13 cellular contexts compared by ENCODE assay signal in the genomic region with DNA sequence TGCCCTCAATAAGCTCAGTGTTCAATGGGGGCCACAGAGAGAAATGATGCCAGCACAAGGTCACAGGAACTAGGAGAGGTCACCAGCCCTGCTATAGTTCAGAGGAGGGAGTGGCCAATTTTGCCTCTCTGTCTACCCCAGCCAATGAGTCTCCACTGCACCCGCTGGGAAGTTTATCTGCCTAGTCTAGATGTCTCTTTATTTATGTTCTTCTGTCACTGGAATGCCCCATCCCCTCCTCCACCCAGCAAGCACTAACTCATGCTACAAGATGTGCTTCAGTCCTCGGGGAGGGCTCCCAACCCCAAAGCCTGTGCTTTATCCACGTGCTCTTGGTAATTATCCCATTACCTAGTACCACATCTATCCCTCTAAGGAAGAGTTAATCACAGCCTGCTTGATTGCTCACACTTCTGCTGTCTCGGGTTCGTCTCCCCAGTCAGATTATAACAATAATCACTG. TPM values are rescaled to one million over a fixed set of nuclear protein-coding genes. Genes with fewer than 3 reads are reported as not detected.
DNase-seq lines count a peak whose midpoint lies in the region; ATAC-seq and TF ChIP-seq lines count a peak whose summit lies in the region.
"Had no signal": no experiment of that assay in that cellular context is flagged by ENCODE, and none has a peak within 500 bp of the region (broad histone marks: within the 10 kb centered on the region; RNA-seq: fewer than 3 reads in every experiment).

No MANE protein-coding gene starts in this region.

- peak overlapping the region; percentile 71 for H4K91ac ChIP-seq in IMR-90 (ENCODE audit: insufficient read depth, low read depth, low read length)

- peak overlapping the region; percentile 67 for H3K14ac ChIP-seq in IMR-90 (replicated peaks; ENCODE audit: low read depth, low read length)

- H3K56ac ChIP-seq in IMR-90 (ENCODE audit: extremely low read depth, insufficient read depth, low read length), result no peak overlapping the region

- H3K27me3 Mint-ChIP-seq in CD4-positive, alpha-beta T cell, result peaks cover 4% of the 10 kb centered on the region

- BruUV-seq in IMR-90 (replicated peaks; lab: Mats Ljungman, UMichigan), result no TSS peak

- H3K9me3 Mint-ChIP-seq in CD4-positive, alpha-beta T cell, result no peaks in the 10 kb centered on the region
- H3K9me3 Mint-ChIP-seq in stimulated activated effector memory CD8-positive, alpha-beta T cell treated with anti-CD3 and anti-CD28 coated beads, Interleukin-12 subunit alpha, Interleukin-12 subunit beta, amount 100 ng/mL, for 72 hours, result no peaks in the 10 kb centered on the region
- H3K9me3 Mint-ChIP-seq: natural killer cell treated with Interleukin-12 subunit alpha and Interleukin-12 subunit beta and Interleukin-15 and Interleukin-18, amount 100 ng/mL, for 72 hours had no signal

- peaks cover 16% of the 10 kb centered on the region for H3K4me1 ChIP-seq in IMR-90 (ENCODE audit: control insufficient read depth, insufficient read depth, low read length)
- peaks cover 5% of the 10 kb centered on the region for H3K4me1 ChIP-seq in ovary (ENCODE audit: insufficient read depth)

- TF ChIP-seq EP300 in ovary (IDR thresholded peaks at IDR 0.05), result no peak

- H2BK5ac ChIP-seq in IMR-90 (ENCODE audit: low read depth, low read length, poor library complexity, severe bottlenecking), result peak overlapping the region; percentile 86

- H3K27ac Mint-ChIP-seq in CD4-positive, alpha-beta T cell, result no peak overlapping the region
- H3K27ac Mint-ChIP-seq in stimulated activated effector memory CD8-positive, alpha-beta T cell treated with anti-CD3 and anti-CD28 coated beads, Interleukin-12 subunit alpha, Interleukin-12 subunit beta, amount 100 ng/mL, for 72 hours, result no peak overlapping the region
- H3K27ac Mint-ChIP-seq: CD14-positive monocyte had no signal

- peak overlapping the region; percentile 8; the same call in 1 of the 2 replicates for H3K4me2 ChIP-seq in IMR-90 (ENCODE audit: low read depth, low read length)

- peak overlapping the region; percentile 80; the same call in 1 of the 2 replicates for H3K23ac ChIP-seq in IMR-90 (ENCODE audit: low read depth, low read length)

- H3K27me3 ChIP-seq in CD4-positive, alpha-beta T cell (ENCODE audit: control insufficient read depth, insufficient read depth, low read length), result no peaks in the 10 kb centered on the region
- H3K27me3 ChIP-seq in IMR-90 (ENCODE audit: control insufficient read depth, insufficient read depth, low read length) (no peaks in the 10 kb centered on the region), ovary (no peaks in the 10 kb centered on the region)

- H3K4me1 Mint-ChIP-seq in CD4-positive, alpha-beta T cell (ENCODE audit: low read depth), result peaks cover 15% of the 10 kb centered on the region
- peaks cover 26% of the 10 kb centered on the region for H3K4me1 Mint-ChIP-seq in stimulated activated effector memory CD8-positive, alpha-beta T cell treated with anti-CD3 and anti-CD28 coated beads, Interleukin-12 subunit alpha, Interleukin-12 subunit beta, amount 100 ng/mL, for 72 hours

- peak overlapping the region; percentile 30 to 84; a peak in 3 of 4 replicates for H4K8ac ChIP-seq in IMR-90 (ENCODE audit: low read depth in 2 of 2, low read length in 2 of 2)

- H3K4me3 Mint-ChIP-seq in CD4-positive, alpha-beta T cell, result peak overlapping the region; percentile 2
- no peak overlapping the region for H3K4me3 Mint-ChIP-seq in stimulated activated effector memory CD8-positive, alpha-beta T cell treated with anti-CD3 and anti-CD28 coated beads, Interleukin-12 subunit alpha, Interleukin-12 subunit beta, amount 100 ng/mL, for 72 hours
- H3K4me3 Mint-ChIP-seq: CD14-positive monocyte; natural killer cell treated with Interleukin-12 subunit alpha and Interleukin-12 subunit beta and Interleukin-15 and Interleukin-18, amount 100 ng/mL, for 72 hours had no signal

- no peaks in the 10 kb centered on the region for H3K36me3 ChIP-seq in IMR-90 (ENCODE audit: control insufficient read depth, insufficient read depth, low read length)
- H3K36me3 ChIP-seq in ovary, result no peaks in the 10 kb centered on the region

- H3K9me3 ChIP-seq in CD4-positive, alpha-beta T cell (ENCODE audit: control insufficient read depth, low read length), result no peaks in the 10 kb centered on the region
- H3K9me3 ChIP-seq in IMR-90 (ENCODE audit: control insufficient read depth, insufficient read depth, low read length) (no peaks in the 10 kb centered on the region), ovary (no peaks in the 10 kb centered on the region)

- TF ChIP-seq POLR2A in IMR-90 (IDR thresholded peaks at IDR 0.05; ENCODE audit: low read depth, low read length) (0 out of 2 replicates have a peak, but pooled peaks have one; percentile 21), ovary (IDR thresholded peaks at IDR 0.05) (no peak)

- no peak for ATAC-seq in CD4-positive, alpha-beta T cell (ENCODE audit: poor library complexity)
- ATAC-seq in IMR-90 (ENCODE audit: low read depth) (peak; percentile 8), GM19455 (IDR thresholded peaks at IDR 0.05; ENCODE audit: unreplicated experiment) (no peak)
- no peak for ATAC-seq in stimulated activated effector memory CD8-positive, alpha-beta T cell treated with anti-CD3 and anti-CD28 coated beads, Interleukin-12 subunit alpha, Interleukin-12 subunit beta, amount 100 ng/mL, for 72 hours
- ATAC-seq: left cardiac atrium; natural killer cell treated with Interleukin-12 subunit alpha and Interleukin-12 subunit beta and Interleukin-15 and Interleukin-18, amount 100 ng/mL, for 72 hours had no signal

- DNase-seq in CD4-positive, alpha-beta T cell, result no peak
- DNase-seq in IMR-90 (peak; percentile 79), astrocyte of the spinal cord (ENCODE audit: low read depth, low spot score) (peak; percentile 75), left kidney (ENCODE audit: low read depth, low spot score) (peak; percentile 89), NCI-H2081 treated with DMSO at 0.1 percent for 48 hours (lab: John Stamatoyannopoulos, UW) (no peak), ovary (no peak)
- no peak for DNase-seq in stimulated activated effector memory CD8-positive, alpha-beta T cell treated with anti-CD3 and anti-CD28 coated beads, Interleukin-12 subunit alpha, Interleukin-12 subunit beta, amount 100 ng/mL, for 72 hours (ENCODE audit: low spot score in 2 of 2)
- DNase-seq: activated CD4-positive, CD25-positive, alpha-beta regulatory T cell treated with anti-CD3 and anti-CD28 coated beads, Interleukin-2, amount 50 U/mL, for 72 hours; left cardiac atrium had no signal

- H3K9ac ChIP-seq in IMR-90 (ENCODE audit: low read depth, low read length), result no peak overlapping the region

- peak overlapping the region; percentile 89 for H2BK120ac ChIP-seq in IMR-90 (ENCODE audit: low read depth, low read length)

- in situ Hi-C loops in IMR-90 (cut with MboI; ENCODE audit: low sequenced_read_pairs), result no loop called here
- in situ Hi-C loops in astrocyte of the spinal cord (cut with HindIII; ENCODE audit: low sequenced_read_pairs), result no loop called here

- H3K18ac ChIP-seq in IMR-90 (ENCODE audit: low read depth, low read length), result peak overlapping the region; percentile 42; the same call in 1 of the 2 replicates

- no peak for TF ChIP-seq RAD21 in IMR-90 (IDR thresholded peaks at IDR 0.05; ENCODE audit: low read length)

- H4K20me1 ChIP-seq in IMR-90 (ENCODE audit: insufficient read depth, low read length), result peaks cover 7% of the 10 kb centered on the region; the same call in 1 of the 2 replicates

- no peak overlapping the region for H3K27ac ChIP-seq in CD4-positive, alpha-beta T cell (ENCODE audit: low read depth, low read length)
- H3K27ac ChIP-seq in IMR-90 (ENCODE audit: insufficient read depth, low read length), result peak overlapping the region; percentile 60
- H3K27ac ChIP-seq in ovary, result no peak overlapping the region

- intact Hi-C loops in CD4-positive, alpha-beta T cell (cut with DNase I, micrococcal nuclease), result loop anchor here in 1 of 2 experiments (5.0 kb wide), 2 partner anchors 207 to 658 kb away; no protein-coding TSS in a partner anchor
- intact Hi-C loops in IMR-90 (cut with micrococcal nuclease), result no loop called here
- intact Hi-C loops in ovary (cut with DNase I), result no loop called here

- H3K9me1 ChIP-seq in IMR-90 (ENCODE audit: insufficient read depth, low read length), result peaks cover 16% of the 10 kb centered on the region

- H3K4ac ChIP-seq in IMR-90 (ENCODE audit: low read depth, low read length), result peak overlapping the region; percentile 99

- WGBS in IMR-90 (ENCODE audit: extremely low coverage in 2 of 2, insufficient read length in 1 of 2), 2 experiments, result 0% methylated on average over 2 of the region's 5 CpGs; no CpG with 5 or more reads in 1 of the 2 experiments
- WGBS in ovary, 3 donors, result 65 to 72% (median 71%) methylated on average over 5 of the region's 5 CpGs

- no peak for TF ChIP-seq CTCF in CD4-positive, alpha-beta T cell (IDR thresholded peaks at IDR 0.05)
- no peak for TF ChIP-seq CTCF in IMR-90 (conservative IDR thresholded peaks at IDR 0.05; ENCODE audit: low read depth, low read length)
- TF ChIP-seq CTCF in astrocyte of the spinal cord (IDR thresholded peaks at IDR 0.05; ENCODE audit: low read depth, low read length), result no peak
- TF ChIP-seq CTCF in ovary (IDR thresholded peaks at IDR 0.05), result no peak

- dilution Hi-C loops in IMR-90 (cut with HindIII; ENCODE audit: low sequenced_read_pairs, unreplicated experiment), result no loop called here

- POLR2A ChIA-PET in CD4-positive, alpha-beta T cell (lab: Charles Lee), result no interaction called here
- POLR2A ChIA-PET in IMR-90 (lab: Charles Lee; ENCODE audit: unreplicated experiment), result no interaction called here

- H3K4me3 ChIP-seq in IMR-90 (ENCODE audit: insufficient read depth, low read depth, low read length) (no peak overlapping the region), astrocyte of the spinal cord (ENCODE audit: low read depth, low read length) (no peak overlapping the region), ovary (no peak overlapping the region)

- peak overlapping the region; percentile 99 for H2AK5ac ChIP-seq in IMR-90 (ENCODE audit: low read depth, low read length)

- peak overlapping the region; percentile 50; the same call in 1 of the 2 replicates for H4K5ac ChIP-seq in IMR-90 (ENCODE audit: low read depth, low read length)

- CTCF ChIA-PET in CD4-positive, alpha-beta T cell (lab: Charles Lee), result no interaction called here
- CTCF ChIA-PET in IMR-90 (lab: Yijun Ruan, JAX), result interaction anchor here (0.5 kb wide), 1 partner anchor 1806 kb away, joined by 3 read pairs; no protein-coding TSS in a partner anchor

- H2AFZ ChIP-seq in IMR-90 (replicated peaks; ENCODE audit: low read length, poor library complexity), result peak overlapping the region; percentile 58

- no peak overlapping the region for H2AK9ac ChIP-seq in IMR-90 (replicated peaks; ENCODE audit: low read depth, low read length, poor library complexity)

- H2BK15ac ChIP-seq in IMR-90 (ENCODE audit: low read depth, low read length), result peak overlapping the region; percentile 84

- peaks cover 12 to 50% of the 10 kb centered on the region in 2 experiments for H3K79me1 ChIP-seq in IMR-90 (ENCODE audit: low read depth in 1 of 2, low read length in 2 of 2)

- H2BK20ac ChIP-seq in IMR-90 (ENCODE audit: low read depth, low read length), result peak overlapping the region; percentile 87

- H3K36me3 Mint-ChIP-seq in CD4-positive, alpha-beta T cell (ENCODE audit: low read depth), result peaks cover 3% of the 10 kb centered on the region
- peaks cover 9% of the 10 kb centered on the region for H3K36me3 Mint-ChIP-seq in stimulated activated effector memory CD8-positive, alpha-beta T cell treated with anti-CD3 and anti-CD28 coated beads, Interleukin-12 subunit alpha, Interleukin-12 subunit beta, amount 100 ng/mL, for 72 hours
- H3K36me3 Mint-ChIP-seq: natural killer cell treated with Interleukin-12 subunit alpha and Interleukin-12 subunit beta and Interleukin-15 and Interleukin-18, amount 100 ng/mL, for 72 hours had no signal

RNA-seq across cellular contexts. Expression of a gene that starts 4.1 kb away (rescaled TPM):
- 1 to 10 TPM; 1.5 to 1.7 TPM for total RNA-seq in CD4-positive, alpha-beta T cell
- total RNA-seq in IMR-90 (2012; rRNA removed) (10.0 and 11.1 TPM in 2 replicates), ovary (10 to 100 TPM in 6 of 7 donors, 1 to 10 TPM in 1; 9.4 to 27.0 (median 16.8) TPM)
- polyA plus RNA-seq in IMR-90 (2012; rRNA removed) (6.5 and 6.8 TPM in 2 replicates), ovary (10 to 100 TPM; 11.3 to 31.4 TPM)
- polyA plus RNA-seq in IMR-90 (2012; cell fraction: cytosol; rRNA removed), result 3.5 and 5.6 TPM in 2 replicates
- polyA plus RNA-seq in IMR-90 (2012; cell fraction: nucleus; rRNA removed; ENCODE audit: low replicate concordance), result 4.8 and 6.8 TPM in 2 replicates

RNA-seq across cellular contexts. Expression of a gene that starts 37.4 kb away (rescaled TPM):
- total RNA-seq in CD4-positive, alpha-beta T cell, result not detected
- not detected in 2 replicates for total RNA-seq in IMR-90 (2012; rRNA removed)
- polyA plus RNA-seq in IMR-90 (2012; rRNA removed), result not detected in 2 replicates
- 0.28 TPM in 1 of 2 replicates, not detected in the other for polyA plus RNA-seq in IMR-90 (2012; cell fraction: cytosol; rRNA removed)
- polyA plus RNA-seq in IMR-90 (2012; cell fraction: nucleus; rRNA removed; ENCODE audit: low replicate concordance), result 0.34 TPM in 1 of 2 replicates, not detected in the other
- total RNA-seq in ovary, result 10 to 100 TPM in 1 of 7 donors, 1 to 10 TPM in 6; 2.6 to 13.0 (median 7.6) TPM
- 10 to 100 TPM in 1 of 2 donors, 1 to 10 TPM in 1; 9.8 to 43.0 TPM for polyA plus RNA-seq in ovary
- total RNA-seq: glomerular endothelial cell; natural killer cell treated with Interleukin-12 subunit alpha and Interleukin-12 subunit beta and Interleukin-15 and Interleukin-18, amount 100 ng/mL, for 72 hours had no signal
- polyA plus RNA-seq: CD14-positive monocyte had no signal

Comparison
In these comparisons a context has a peak if more than half of its experiments do, and no peak if none do; other contexts are left out.
1. DNase-seq: peak in IMR-90 (single experiment), astrocyte of the spinal cord (single experiment) and left kidney (single experiment); none in CD4-positive, alpha-beta T cell (0 of 10), NCI-H2081 treated with DMSO at 0.1 percent for 48 hours (single experiment), ovary (0 of 5) and stimulated activated effector memory CD8-positive, alpha-beta T cell treated with anti-CD3 and anti-CD28 coated beads, Interleukin-12 subunit alpha, Interleukin-12 subunit beta, amount 100 ng/mL, for 72 hours (0 of 2).